Comparison of ENCODE assay signal across 1 cellular context in the genomic region with DNA sequence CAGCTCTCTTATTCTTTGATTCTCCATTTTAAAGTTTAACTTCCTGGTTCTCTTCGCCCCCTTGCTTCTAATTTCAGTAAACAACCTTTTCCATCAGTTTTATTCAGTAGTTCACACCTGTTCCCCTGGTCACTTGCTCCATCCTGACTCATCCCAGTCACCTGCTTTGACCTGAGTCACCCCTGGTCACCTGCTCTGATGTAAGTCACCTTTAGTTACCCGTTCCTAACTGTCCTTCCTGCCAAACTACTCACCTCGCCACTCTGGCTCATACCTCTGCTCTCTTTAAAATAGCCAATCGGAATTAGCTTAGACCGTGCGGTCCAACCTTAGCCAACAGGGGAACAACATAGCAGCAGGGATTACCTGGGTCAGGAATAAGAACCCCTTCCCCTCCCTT.
TF ChIP-seq lines count a peak whose summit lies in the region.

No MANE protein-coding gene starts in this region.

TF ChIP-seq in SK-N-SH treated with all-trans-retinoic acid at 6 μM for 48 hours, 23 proteins besides CTCF, POLR2A, EP300 and RAD21 (continued from another document):
- TF ChIP-seq, protein P1, sequence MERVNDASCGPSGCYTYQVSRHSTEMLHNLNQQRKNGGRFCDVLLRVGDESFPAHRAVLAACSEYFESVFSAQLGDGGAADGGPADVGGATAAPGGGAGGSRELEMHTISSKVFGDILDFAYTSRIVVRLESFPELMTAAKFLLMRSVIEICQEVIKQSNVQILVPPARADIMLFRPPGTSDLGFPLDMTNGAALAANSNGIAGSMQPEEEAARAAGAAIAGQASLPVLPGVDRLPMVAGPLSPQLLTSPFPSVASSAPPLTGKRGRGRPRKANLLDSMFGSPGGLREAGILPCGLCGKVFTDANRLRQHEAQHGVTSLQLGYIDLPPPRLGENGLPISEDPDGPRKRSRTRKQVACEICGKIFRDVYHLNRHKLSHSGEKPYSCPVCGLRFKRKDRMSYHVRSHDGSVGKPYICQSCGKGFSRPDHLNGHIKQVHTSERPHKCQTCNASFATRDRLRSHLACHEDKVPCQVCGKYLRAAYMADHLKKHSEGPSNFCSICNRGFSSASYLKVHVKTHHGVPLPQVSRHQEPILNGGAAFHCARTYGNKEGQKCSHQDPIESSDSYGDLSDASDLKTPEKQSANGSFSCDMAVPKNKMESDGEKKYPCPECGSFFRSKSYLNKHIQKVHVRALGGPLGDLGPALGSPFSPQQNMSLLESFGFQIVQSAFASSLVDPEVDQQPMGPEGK (CRISPR knock-in tag; IDR thresholded peaks at IDR 0.05; ENCODE audit: borderline replicate concordance), result no peak
- TF ChIP-seq ESRRG (CRISPR knock-in tag; IDR thresholded peaks at IDR 0.05) (no peak), TCF4 (CRISPR knock-in tag; IDR thresholded peaks at IDR 0.05; ENCODE audit: borderline replicate concordance) (no peak), ZFP3 (CRISPR knock-in tag; IDR thresholded peaks at IDR 0.05) (no peak), RARB (CRISPR knock-in tag; IDR thresholded peaks at IDR 0.05) (no peak), TOX (CRISPR knock-in tag; IDR thresholded peaks at IDR 0.05; ENCODE audit: borderline replicate concordance) (no peak), ZC3H10 (CRISPR knock-in tag; IDR thresholded peaks at IDR 0.05) (no peak)
- TF ChIP-seq, protein P2, sequence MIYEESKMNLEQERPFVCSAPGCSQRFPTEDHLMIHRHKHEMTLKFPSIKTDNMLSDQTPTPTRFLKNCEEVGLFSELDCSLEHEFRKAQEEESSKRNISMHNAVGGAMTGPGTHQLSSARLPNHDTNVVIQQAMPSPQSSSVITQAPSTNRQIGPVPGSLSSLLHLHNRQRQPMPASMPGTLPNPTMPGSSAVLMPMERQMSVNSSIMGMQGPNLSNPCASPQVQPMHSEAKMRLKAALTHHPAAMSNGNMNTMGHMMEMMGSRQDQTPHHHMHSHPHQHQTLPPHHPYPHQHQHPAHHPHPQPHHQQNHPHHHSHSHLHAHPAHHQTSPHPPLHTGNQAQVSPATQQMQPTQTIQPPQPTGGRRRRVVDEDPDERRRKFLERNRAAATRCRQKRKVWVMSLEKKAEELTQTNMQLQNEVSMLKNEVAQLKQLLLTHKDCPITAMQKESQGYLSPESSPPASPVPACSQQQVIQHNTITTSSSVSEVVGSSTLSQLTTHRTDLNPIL (CRISPR knock-in tag; IDR thresholded peaks at IDR 0.05; ENCODE audit: low read depth), result no peak
TF ChIP-seq in SK-N-SH treated with all-trans-retinoic acid at 6 μM for 48 hours: peak in this region for 0.
